1 cellular context compared by ENCODE assay signal in the genomic region with DNA sequence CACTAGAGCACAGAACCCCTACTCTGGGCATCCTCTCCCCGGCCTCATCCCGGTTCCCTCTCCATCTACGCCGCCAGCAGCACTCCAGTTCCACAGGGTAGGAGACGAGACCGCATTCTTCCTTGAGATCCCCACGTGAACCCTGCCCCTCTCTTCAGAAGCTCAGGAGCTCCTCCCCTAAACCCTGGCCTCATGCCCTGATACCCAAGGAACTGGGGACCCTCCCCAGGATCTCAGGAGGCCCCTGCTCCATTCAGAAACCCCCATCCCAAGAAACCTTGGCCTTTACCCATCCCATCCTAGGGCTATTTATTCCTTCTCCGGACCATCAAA.
TF ChIP-seq lines count a peak whose summit lies in the region.

No MANE protein-coding gene starts in this region.

TF ChIP-seq in WTC11, 78 proteins besides CTCF, POLR2A, EP300 and RAD21 (continued from another document):
- TF ChIP-seq, protein P1, sequence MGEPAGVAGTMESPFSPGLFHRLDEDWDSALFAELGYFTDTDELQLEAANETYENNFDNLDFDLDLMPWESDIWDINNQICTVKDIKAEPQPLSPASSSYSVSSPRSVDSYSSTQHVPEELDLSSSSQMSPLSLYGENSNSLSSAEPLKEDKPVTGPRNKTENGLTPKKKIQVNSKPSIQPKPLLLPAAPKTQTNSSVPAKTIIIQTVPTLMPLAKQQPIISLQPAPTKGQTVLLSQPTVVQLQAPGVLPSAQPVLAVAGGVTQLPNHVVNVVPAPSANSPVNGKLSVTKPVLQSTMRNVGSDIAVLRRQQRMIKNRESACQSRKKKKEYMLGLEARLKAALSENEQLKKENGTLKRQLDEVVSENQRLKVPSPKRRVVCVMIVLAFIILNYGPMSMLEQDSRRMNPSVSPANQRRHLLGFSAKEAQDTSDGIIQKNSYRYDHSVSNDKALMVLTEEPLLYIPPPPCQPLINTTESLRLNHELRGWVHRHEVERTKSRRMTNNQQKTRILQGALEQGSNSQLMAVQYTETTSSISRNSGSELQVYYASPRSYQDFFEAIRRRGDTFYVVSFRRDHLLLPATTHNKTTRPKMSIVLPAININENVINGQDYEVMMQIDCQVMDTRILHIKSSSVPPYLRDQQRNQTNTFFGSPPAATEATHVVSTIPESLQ (CRISPR knock-in tag; IDR thresholded peaks at IDR 0.05) = no peak
- no peak for TF ChIP-seq ESRRA (CRISPR knock-in tag; IDR thresholded peaks at IDR 0.05; ENCODE audit: borderline replicate concordance)
- TF ChIP-seq, protein P2, sequence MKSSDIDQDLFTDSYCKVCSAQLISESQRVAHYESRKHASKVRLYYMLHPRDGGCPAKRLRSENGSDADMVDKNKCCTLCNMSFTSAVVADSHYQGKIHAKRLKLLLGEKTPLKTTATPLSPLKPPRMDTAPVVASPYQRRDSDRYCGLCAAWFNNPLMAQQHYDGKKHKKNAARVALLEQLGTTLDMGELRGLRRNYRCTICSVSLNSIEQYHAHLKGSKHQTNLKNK (CRISPR knock-in tag; IDR thresholded peaks at IDR 0.05) = no peak
- TF ChIP-seq TEAD4 (CRISPR knock-in tag; IDR thresholded peaks at IDR 0.05) = no peak
- TF ChIP-seq HMGA2 (CRISPR knock-in tag; IDR thresholded peaks at IDR 0.05) = no peak
- no peak for TF ChIP-seq SP1 (CRISPR knock-in tag; conservative IDR thresholded peaks at IDR 0.05)
TF ChIP-seq in WTC11: peak in this region for 0.
